In the genomic region with DNA sequence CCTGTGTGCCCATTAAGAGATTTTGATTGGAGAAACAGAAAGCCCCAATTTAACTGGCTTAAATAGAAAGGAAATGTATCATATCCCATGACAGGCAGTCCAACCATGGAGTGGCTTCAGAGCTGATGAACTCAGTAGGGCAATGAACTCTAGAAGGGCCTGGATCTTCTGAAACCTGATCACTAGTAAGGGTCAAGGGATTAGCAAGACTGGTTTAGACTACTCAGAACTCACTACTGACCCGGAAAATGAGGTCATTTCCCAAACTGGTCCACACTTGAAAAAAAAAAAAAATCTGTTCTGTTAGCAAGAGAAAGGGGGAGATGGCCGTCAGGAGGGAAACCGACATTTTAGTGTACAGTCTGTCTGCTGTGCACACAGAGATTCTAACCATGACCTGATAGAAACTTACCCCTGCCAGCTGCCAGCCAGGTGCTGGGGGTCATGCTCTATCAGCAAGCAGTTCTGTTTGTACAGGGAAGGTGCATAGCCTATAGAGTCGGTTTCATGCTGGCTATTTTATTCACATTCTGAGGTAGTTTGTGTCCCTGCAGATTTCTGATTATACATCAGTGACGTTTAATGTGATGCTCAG, we compare ENCODE assay signal across 27 cellular contexts.
DNase-seq lines count a peak whose midpoint lies in the region; ATAC-seq and TF ChIP-seq lines count a peak whose summit lies in the region.
"Had no signal": no experiment of that assay in that cellular context is flagged by ENCODE, and none has a peak within 500 bp of the region (broad histone marks: within the 10 kb centered on the region; RNA-seq: fewer than 3 reads in every experiment).

No MANE protein-coding gene starts in this region.

- H3K9me3 Mint-ChIP-seq in osteocyte (ENCODE audit: unreplicated experiment) = peaks cover 16% of the 10 kb centered on the region
- H3K9me3 Mint-ChIP-seq: activated naive CD8-positive, alpha-beta T cell treated with anti-CD3 and anti-CD28 coated beads for 36 hours; CD4-positive, alpha-beta T cell; effector memory CD8-positive, alpha-beta T cell; H9; mesothelial cell of epicardium; natural killer cell treated with Interleukin-12 subunit alpha and Interleukin-12 subunit beta and Interleukin-15 and Interleukin-18, amount 100 ng/mL, for 72 hours had no signal

- ATAC-seq in GM21526 (IDR thresholded peaks at IDR 0.05; ENCODE audit: low FRiP score, unreplicated experiment) (peak; percentile 89), HG03045 (IDR thresholded peaks at IDR 0.05; ENCODE audit: unreplicated experiment) (no peak)
- ATAC-seq: activated CD4-positive, alpha-beta T cell treated with anti-CD3 and anti-CD28 coated beads for 36 hours; activated CD8-positive, alpha-beta memory T cell treated with anti-CD3 and anti-CD28 coated beads, Interleukin-2, amount 10 ng/mL, durations not matched to agents 7 days and 5 days; effector memory CD8-positive, alpha-beta T cell; gastroesophageal sphincter; natural killer cell treated with Interleukin-12 subunit alpha and Interleukin-12 subunit beta and Interleukin-15 and Interleukin-18, amount 100 ng/mL, for 72 hours; stimulated activated naive CD8-positive, alpha-beta T cell treated with anti-CD3 and anti-CD28 coated beads, Interleukin-15, amount 100 ng/mL, for 72 hours had no signal

- H3K4me3 Mint-ChIP-seq in osteocyte (ENCODE audit: unreplicated experiment) = no peak overlapping the region
- H3K4me3 Mint-ChIP-seq: activated CD4-positive, alpha-beta T cell treated with anti-CD3 and anti-CD28 coated beads for 36 hours; activated CD8-positive, alpha-beta memory T cell treated with anti-CD3 and anti-CD28 coated beads, Interleukin-2, amount 10 ng/mL, durations not matched to agents 7 days and 5 days; activated naive CD8-positive, alpha-beta T cell treated with anti-CD3 and anti-CD28 coated beads for 36 hours; CD4-positive, alpha-beta T cell; effector memory CD8-positive, alpha-beta T cell; H9; mesothelial cell of epicardium; natural killer cell treated with Interleukin-12 subunit alpha and Interleukin-12 subunit beta and Interleukin-15 and Interleukin-18, amount 100 ng/mL, for 72 hours; stimulated activated naive CD8-positive, alpha-beta T cell treated with anti-CD3 and anti-CD28 coated beads, Interleukin-15, amount 100 ng/mL, for 72 hours had no signal

- H3K27me3 ChIP-seq in SJCRH30 = no peaks in the 10 kb centered on the region
- peaks cover 58% of the 10 kb centered on the region for H3K27me3 ChIP-seq in PC-9 (ENCODE audit: insufficient read depth, low read depth)
- H3K27me3 ChIP-seq: esophagus squamous epithelium, gastroesophageal sphincter, MG63, upper lobe of left lung had no signal

- no peaks in the 10 kb centered on the region; the same call in 1 of the 2 replicates for H4K20me1 ChIP-seq in PC-9 (ENCODE audit: insufficient read depth)

- H3K9me3 ChIP-seq in SJCRH30 (replicated peaks) (no peaks in the 10 kb centered on the region), PC-9 (ENCODE audit: insufficient read depth, low read depth) (no peaks in the 10 kb centered on the region)
- H3K9me3 ChIP-seq: esophagus squamous epithelium, gastroesophageal sphincter, MG63, upper lobe of left lung had no signal

- H3K4me1 Mint-ChIP-seq in osteocyte (ENCODE audit: unreplicated experiment) = peaks cover 18% of the 10 kb centered on the region
- H3K4me1 Mint-ChIP-seq: activated CD4-positive, alpha-beta T cell treated with anti-CD3 and anti-CD28 coated beads for 36 hours; activated CD8-positive, alpha-beta memory T cell treated with anti-CD3 and anti-CD28 coated beads, Interleukin-2, amount 10 ng/mL, durations not matched to agents 7 days and 5 days; activated naive CD8-positive, alpha-beta T cell treated with anti-CD3 and anti-CD28 coated beads for 36 hours; mesothelial cell of epicardium; stimulated activated naive CD8-positive, alpha-beta T cell treated with anti-CD3 and anti-CD28 coated beads, Interleukin-15, amount 100 ng/mL, for 72 hours had no signal

- H3K4me2 ChIP-seq in PC-9 = no peak overlapping the region
- H3K4me2 ChIP-seq: smooth muscle cell had no signal

- H3K27ac ChIP-seq in SJCRH30 = peak overlapping the region; percentile 16
- no peak overlapping the region for H3K27ac ChIP-seq in PC-9
- H3K27ac ChIP-seq: esophagus squamous epithelium, gastroesophageal sphincter, upper lobe of left lung had no signal

- no peak overlapping the region for H2AFZ ChIP-seq in PC-9

- peaks cover 2% of the 10 kb centered on the region for H3K36me3 Mint-ChIP-seq in osteocyte (ENCODE audit: unreplicated experiment)
- H3K36me3 Mint-ChIP-seq: activated CD8-positive, alpha-beta memory T cell treated with anti-CD3 and anti-CD28 coated beads, Interleukin-2, amount 10 ng/mL, durations not matched to agents 7 days and 5 days; activated naive CD8-positive, alpha-beta T cell treated with anti-CD3 and anti-CD28 coated beads for 36 hours; mesothelial cell of epicardium; natural killer cell treated with Interleukin-12 subunit alpha and Interleukin-12 subunit beta and Interleukin-15 and Interleukin-18, amount 100 ng/mL, for 72 hours had no signal

- CTCF ChIA-PET in PC-9 (lab: Charles Lee) = no interaction called here

- peaks cover 18% of the 10 kb centered on the region for H3K4me1 ChIP-seq in SJCRH30
- no peaks in the 10 kb centered on the region for H3K4me1 ChIP-seq in PC-9 (replicated peaks; ENCODE audit: insufficient read depth)
- H3K4me1 ChIP-seq: esophagus squamous epithelium, gastroesophageal sphincter, upper lobe of left lung had no signal

- H3K9me2 ChIP-seq in PC-9 (ENCODE audit: insufficient read depth) = no peaks in the 10 kb centered on the region

- H3K27me3 Mint-ChIP-seq in osteocyte (ENCODE audit: unreplicated experiment) = no peaks in the 10 kb centered on the region
- H3K27me3 Mint-ChIP-seq: activated CD4-positive, alpha-beta T cell treated with anti-CD3 and anti-CD28 coated beads for 36 hours; activated CD8-positive, alpha-beta memory T cell treated with anti-CD3 and anti-CD28 coated beads, Interleukin-2, amount 10 ng/mL, durations not matched to agents 7 days and 5 days; activated naive CD8-positive, alpha-beta T cell treated with anti-CD3 and anti-CD28 coated beads for 36 hours; CD4-positive, alpha-beta T cell; effector memory CD8-positive, alpha-beta T cell; stimulated activated naive CD8-positive, alpha-beta T cell treated with anti-CD3 and anti-CD28 coated beads, Interleukin-15, amount 100 ng/mL, for 72 hours had no signal

- no peaks in the 10 kb centered on the region for H3F3A ChIP-seq in PC-9 (ENCODE audit: insufficient read depth, low read depth)

- H3K4me3 ChIP-seq in SJCRH30 (no peak overlapping the region), PC-9 (no peak overlapping the region)
- H3K4me3 ChIP-seq: esophagus squamous epithelium, gastroesophageal sphincter, MG63, smooth muscle cell, upper lobe of left lung had no signal

- DNase-seq in M059J (ENCODE audit: low read depth) (peak; percentile 42), SJCRH30 (peak; percentile 50 to 81), osteocyte (ENCODE audit: extremely low spot score, unreplicated experiment) (no peak), globus pallidus (ENCODE audit: low spot score) (no peak), PC-9 (no peak), SKM-1 (lab: John Stamatoyannopoulos, UW; ENCODE audit: unreplicated experiment) (no peak)
- DNase-seq: activated CD4-positive, alpha-beta T cell treated with anti-CD3 and anti-CD28 coated beads for 36 hours; activated CD8-positive, alpha-beta memory T cell treated with anti-CD3 and anti-CD28 coated beads, Interleukin-2, amount 10 ng/mL, durations not matched to agents 7 days and 5 days; activated naive CD8-positive, alpha-beta T cell treated with anti-CD3 and anti-CD28 coated beads for 36 hours; CD4-positive, alpha-beta T cell; DMS 273 treated with DMSO at 0.1 percent for 48 hours; effector memory CD8-positive, alpha-beta T cell; esophagus squamous epithelium; H9; MG63; NCI-H2029; NCI-H446 treated with DMSO at 0.1 percent for 48 hours; Right ventricle myocardium superior; stimulated activated CD4-positive, alpha-beta T cell treated with anti-CD3 and anti-CD28 coated beads, Interleukin-4, amount 100 ng/mL, for 4 hours; stimulated activated naive CD8-positive, alpha-beta T cell treated with anti-CD3 and anti-CD28 coated beads, Interleukin-15, amount 100 ng/mL, for 72 hours; upper lobe of left lung had no signal

- peak overlapping the region; percentile 10 for H3K27ac Mint-ChIP-seq in osteocyte (ENCODE audit: unreplicated experiment)
- H3K27ac Mint-ChIP-seq: activated CD4-positive, alpha-beta T cell treated with anti-CD3 and anti-CD28 coated beads for 36 hours; activated CD8-positive, alpha-beta memory T cell treated with anti-CD3 and anti-CD28 coated beads, Interleukin-2, amount 10 ng/mL, durations not matched to agents 7 days and 5 days; activated naive CD8-positive, alpha-beta T cell treated with anti-CD3 and anti-CD28 coated beads for 36 hours; CD4-positive, alpha-beta T cell; effector memory CD8-positive, alpha-beta T cell; H9; mesothelial cell of epicardium; natural killer cell treated with Interleukin-12 subunit alpha and Interleukin-12 subunit beta and Interleukin-15 and Interleukin-18, amount 100 ng/mL, for 72 hours; stimulated activated naive CD8-positive, alpha-beta T cell treated with anti-CD3 and anti-CD28 coated beads, Interleukin-15, amount 100 ng/mL, for 72 hours had no signal

- intact Hi-C loops in PC-9 (cut with micrococcal nuclease; ENCODE audit: unreplicated experiment) = no loop called here

- H3K36me3 ChIP-seq in SJCRH30 (no peaks in the 10 kb centered on the region), PC-9 (ENCODE audit: low read depth) (no peaks in the 10 kb centered on the region)
- H3K36me3 ChIP-seq: esophagus squamous epithelium, gastroesophageal sphincter, MG63, upper lobe of left lung had no signal

- POLR2A ChIA-PET in PC-9 (lab: Charles Lee; ENCODE audit: unreplicated experiment) = no interaction called here

- no peaks in the 10 kb centered on the region for H3K79me2 ChIP-seq in PC-9 (ENCODE audit: low read depth)

- no peak for TF ChIP-seq CTCF in osteocyte (IDR thresholded peaks at IDR 0.05)
- TF ChIP-seq CTCF in PC-9 (conservative IDR thresholded peaks at IDR 0.05) = no peak

- BruUV-seq in PC-9 (replicated peaks; lab: Mats Ljungman, UMichigan) = no TSS peak

Comparison
In these comparisons a context has a peak if more than half of its experiments do, and no peak if none do; other contexts are left out.
1. DNase-seq: peak in M059J (single experiment) and SJCRH30 (2 of 2); none in osteocyte (single experiment), globus pallidus (single experiment), PC-9 (0 of 2) and SKM-1 (single experiment).